In the genomic region with DNA sequence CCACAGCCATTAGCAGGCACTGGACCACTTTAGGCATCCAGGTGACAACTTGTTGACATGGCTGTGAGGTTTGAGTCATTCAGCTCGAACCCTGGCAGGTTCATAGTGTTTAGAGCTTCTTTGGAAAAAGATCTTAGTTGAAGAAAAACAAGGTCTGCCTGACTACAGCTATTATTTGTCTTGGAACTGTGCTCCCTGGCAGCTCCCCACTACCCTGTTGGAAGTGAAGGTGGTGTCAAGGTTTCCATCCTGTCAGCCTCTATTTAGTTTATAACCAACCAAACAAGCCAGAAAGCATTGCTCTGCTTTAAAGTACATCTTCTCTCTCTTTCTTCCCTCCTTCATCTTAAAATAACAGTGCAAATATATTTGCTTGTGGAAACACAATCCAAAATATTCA, we compare ENCODE assay signal across 20 cellular contexts. TPM values are rescaled to one million over a fixed set of nuclear protein-coding genes. Genes with fewer than 3 reads are reported as not detected.
DNase-seq lines count a peak whose midpoint lies in the region; ATAC-seq and TF ChIP-seq lines count a peak whose summit lies in the region.
"Had no signal": no experiment of that assay in that cellular context is flagged by ENCODE, and none has a peak within 500 bp of the region (broad histone marks: within the 10 kb centered on the region; RNA-seq: fewer than 3 reads in every experiment).

No MANE protein-coding gene starts in this region.

- peak overlapping the region; percentile 59 to 91 (median 89) for H3K27ac Mint-ChIP-seq in CD4-positive, alpha-beta memory T cell
- peak overlapping the region; percentile 93 for H3K27ac Mint-ChIP-seq in central memory CD8-positive, alpha-beta T cell (ENCODE audit: low read depth)
- peak overlapping the region; percentile 25 for H3K27ac Mint-ChIP-seq in memory B cell
- H3K27ac Mint-ChIP-seq: T-helper 1 cell treated with Interleukin-12 subunit alpha and Interleukin-12 subunit beta and Interleukin-4 antibody, amounts not matched to agents 30 μg/mL and 1 μg/mL, for 36 hours had no signal

- H4K91ac ChIP-seq in mesenchymal stem cell (ENCODE audit: low read length) = no peak overlapping the region

- peaks cover 23% of the 10 kb centered on the region for H3K36me3 ChIP-seq in CD4-positive, alpha-beta memory T cell (ENCODE audit: insufficient read depth, low read length)
- H3K36me3 ChIP-seq in PC-3 (ENCODE audit: low read depth, low read length) (no peaks in the 10 kb centered on the region), mesenchymal stem cell (ENCODE audit: control insufficient read depth in 1 of 2, insufficient read depth in 2 of 2, low read depth in 1 of 2, low read length in 2 of 2) (peaks cover 0 to 6% of the 10 kb centered on the region in 2 experiments)
- H3K36me3 ChIP-seq: transverse colon had no signal

- H2BK12ac ChIP-seq in mesenchymal stem cell (ENCODE audit: low read length in 2 of 2) = no peak overlapping the region

- intact Hi-C loops in CD4-positive, alpha-beta memory T cell (cut with micrococcal nuclease) = no loop called here
- intact Hi-C loops in PC-3 (cut with micrococcal nuclease) = no loop called here

- POLR2A ChIA-PET in CD4-positive, alpha-beta memory T cell (lab: Charles Lee; ENCODE audit: partially characterized antibody) = no interaction called here
- POLR2A ChIA-PET in PC-3 (lab: Charles Lee; ENCODE audit: unreplicated experiment) = no interaction called here

- no peak for DNase-seq in CD4-positive, alpha-beta memory T cell
- DNase-seq in PC-3 (no peak), memory B cell (ENCODE audit: low spot score in 2 of 2) (no peak), GM19240 (ENCODE audit: insufficient read length, low spot score) (no peak), NCI-H1694 treated with DMSO at 0.1 percent for 48 hours (lab: John Stamatoyannopoulos, UW) (no peak), mesenchymal stem cell (no peak)
- DNase-seq in central memory CD8-positive, alpha-beta T cell (ENCODE audit: low spot score in 2 of 2) = no peak
- DNase-seq: activated CD4-positive, alpha-beta T cell treated with anti-CD3 and anti-CD28 coated beads, Interleukin-2, amount 50 U/mL, for 1 hour; DMS79 treated with DMSO at 0.1 percent for 48 hours; glutamatergic neuron; KBM-7; midbrain; NCI-H187; NCI-H82; SIG-M5; stimulated activated CD4-positive, alpha-beta T cell treated with anti-CD3 and anti-CD28 coated beads, Interleukin-2, amount 100 ng/mL, for 24 hours; stimulated activated naive CD4-positive, alpha-beta T cell treated with Interleukin-2 at 50 U/mL for 16 hours; transverse colon; WERI-Rb-1 had no signal

- H3K4me3 ChIP-seq in CD4-positive, alpha-beta memory T cell (ENCODE audit: low read length in 2 of 2) = no peak overlapping the region
- no peak overlapping the region for H3K4me3 ChIP-seq in PC-3 (ENCODE audit: low read length)
- no peak overlapping the region for H3K4me3 ChIP-seq in mesenchymal stem cell (ENCODE audit: insufficient read depth in 1 of 2, low read depth in 1 of 2, low read length in 2 of 2)
- H3K4me3 ChIP-seq: transverse colon had no signal

- H2AFZ ChIP-seq in PC-3 (ENCODE audit: low read length) (no peak overlapping the region), mesenchymal stem cell (ENCODE audit: low read depth, low read length) (no peak overlapping the region)

- H3K27ac ChIP-seq in CD4-positive, alpha-beta memory T cell (ENCODE audit: low read depth, low read length) = no peak overlapping the region
- no peak overlapping the region for H3K27ac ChIP-seq in PC-3 (ENCODE audit: low read length)
- H3K27ac ChIP-seq in mesenchymal stem cell (ENCODE audit: low read length, poor library complexity, severe bottlenecking) = no peak overlapping the region
- H3K27ac ChIP-seq: transverse colon, WERI-Rb-1 had no signal

- H3K27me3 Mint-ChIP-seq in CD4-positive, alpha-beta memory T cell = no peaks in the 10 kb centered on the region
- no peaks in the 10 kb centered on the region for H3K27me3 Mint-ChIP-seq in central memory CD8-positive, alpha-beta T cell
- no peaks in the 10 kb centered on the region for H3K27me3 Mint-ChIP-seq in memory B cell

- no peak overlapping the region for H4K8ac ChIP-seq in mesenchymal stem cell (ENCODE audit: low read length)

- H4K20me1 ChIP-seq in PC-3 (ENCODE audit: low read length) = no peaks in the 10 kb centered on the region

- H3K23ac ChIP-seq in mesenchymal stem cell (ENCODE audit: low read length in 2 of 2) = no peak overlapping the region

- no peak for TF ChIP-seq CTCF in PC-3 (conservative IDR thresholded peaks at IDR 0.05; ENCODE audit: low read depth, low read length)

- H2AK5ac ChIP-seq in mesenchymal stem cell (ENCODE audit: low read length, severe bottlenecking) = no peak overlapping the region

- no peaks in the 10 kb centered on the region for H3K9me2 ChIP-seq in PC-3 (replicated peaks; ENCODE audit: low read length)

- CTCF ChIA-PET in CD4-positive, alpha-beta memory T cell (lab: Charles Lee; ENCODE audit: partially characterized antibody) = interaction anchor here (1.3 kb wide), 1 partner anchor 9 kb away, joined by 3 read pairs; no protein-coding TSS in a partner anchor
- CTCF ChIA-PET in PC-3 (lab: Charles Lee) = no interaction called here

- 67% methylated on average over 1 of the region's 1 CpG for WGBS in mesenchymal stem cell

- peaks cover 65 to 68% of the 10 kb centered on the region in 2 donors for H3K36me3 Mint-ChIP-seq in CD4-positive, alpha-beta memory T cell
- peaks cover 12% of the 10 kb centered on the region for H3K36me3 Mint-ChIP-seq in central memory CD8-positive, alpha-beta T cell (ENCODE audit: insufficient read depth)
- H3K36me3 Mint-ChIP-seq in memory B cell = peaks cover 35% of the 10 kb centered on the region

- H3K4me2 ChIP-seq in PC-3 (ENCODE audit: low read length) (no peak overlapping the region), mesenchymal stem cell (ENCODE audit: low read length, poor library complexity, severe bottlenecking) (no peak overlapping the region)

- no peaks in the 10 kb centered on the region for H3K9me3 ChIP-seq in CD4-positive, alpha-beta memory T cell (ENCODE audit: control insufficient read depth in 1 of 2, low read length in 2 of 2)
- H3K9me3 ChIP-seq in PC-3 (ENCODE audit: low read length) (no peaks in the 10 kb centered on the region), mesenchymal stem cell (ENCODE audit: control insufficient read depth, low read length) (no peaks in the 10 kb centered on the region)
- H3K9me3 ChIP-seq: transverse colon had no signal

- no TSS peak for BruUV-seq in PC-3 (replicated peaks; lab: Mats Ljungman, UMichigan)

- no peak overlapping the region for H3K4ac ChIP-seq in mesenchymal stem cell (ENCODE audit: low read depth in 1 of 2, low read length in 2 of 2)

- H3K79me2 ChIP-seq in PC-3 (ENCODE audit: low read length) = no peaks in the 10 kb centered on the region

- peaks cover 34 to 70% (median 50%) of the 10 kb centered on the region in 4 donors for H3K4me1 Mint-ChIP-seq in CD4-positive, alpha-beta memory T cell
- peaks cover 38% of the 10 kb centered on the region for H3K4me1 Mint-ChIP-seq in central memory CD8-positive, alpha-beta T cell
- peaks cover 3% of the 10 kb centered on the region for H3K4me1 Mint-ChIP-seq in memory B cell

- no peaks in the 10 kb centered on the region for H3K27me3 ChIP-seq in CD4-positive, alpha-beta memory T cell (ENCODE audit: insufficient read depth, low read length)
- H3K27me3 ChIP-seq in PC-3 (ENCODE audit: low read length) (no peaks in the 10 kb centered on the region), mesenchymal stem cell (ENCODE audit: control insufficient read depth in 1 of 2, insufficient read depth in 1 of 2, low read length in 2 of 2) (no peaks in the 10 kb centered on the region)
- H3K27me3 ChIP-seq: transverse colon had no signal

- H3K14ac ChIP-seq in mesenchymal stem cell (ENCODE audit: low read length in 2 of 2) = no peak overlapping the region

- no peak overlapping the region for H3K9ac ChIP-seq in PC-3 (ENCODE audit: low read length)
- H3K9ac ChIP-seq in mesenchymal stem cell (ENCODE audit: low read length) = no peak overlapping the region

- H3K9me3 Mint-ChIP-seq in CD4-positive, alpha-beta memory T cell = no peaks in the 10 kb centered on the region
- H3K9me3 Mint-ChIP-seq in central memory CD8-positive, alpha-beta T cell = no peaks in the 10 kb centered on the region
- H3K9me3 Mint-ChIP-seq in memory B cell = no peaks in the 10 kb centered on the region
- H3K9me3 Mint-ChIP-seq: T-helper 1 cell treated with Interleukin-12 subunit alpha and Interleukin-12 subunit beta and Interleukin-4 antibody, amounts not matched to agents 30 μg/mL and 1 μg/mL, for 36 hours had no signal

- H3F3A ChIP-seq in PC-3 (ENCODE audit: low read length, unreplicated experiment) = no peaks in the 10 kb centered on the region

- H3K4me3 Mint-ChIP-seq in CD4-positive, alpha-beta memory T cell = no peak overlapping the region
- no peak overlapping the region for H3K4me3 Mint-ChIP-seq in central memory CD8-positive, alpha-beta T cell
- H3K4me3 Mint-ChIP-seq in memory B cell = no peak overlapping the region
- H3K4me3 Mint-ChIP-seq: T-helper 1 cell treated with Interleukin-12 subunit alpha and Interleukin-12 subunit beta and Interleukin-4 antibody, amounts not matched to agents 30 μg/mL and 1 μg/mL, for 36 hours had no signal

- no peak overlapping the region for H2BK15ac ChIP-seq in mesenchymal stem cell (ENCODE audit: low read depth, poor library complexity, severe bottlenecking)

- ATAC-seq in PC-3 (0 out of 2 replicates have a peak, but pooled peaks have one; percentile 20), memory B cell (ENCODE audit: low read depth) (no peak)
- ATAC-seq in central memory CD8-positive, alpha-beta T cell (replicated peaks; ENCODE audit: extremely low read depth, poor library complexity, severe bottlenecking) = no peak

- H3K4me1 ChIP-seq in CD4-positive, alpha-beta memory T cell (ENCODE audit: insufficient read depth, low read length) = peaks cover 35% of the 10 kb centered on the region
- H3K4me1 ChIP-seq in PC-3 (ENCODE audit: insufficient read depth, low read length) (no peaks in the 10 kb centered on the region), mesenchymal stem cell (ENCODE audit: control insufficient read depth, insufficient read depth, low read depth, low read length) (peaks cover 5% of the 10 kb centered on the region)
- H3K4me1 ChIP-seq: transverse colon had no signal

- H2BK5ac ChIP-seq in mesenchymal stem cell (ENCODE audit: low read depth, low read length, poor library complexity, severe bottlenecking) = no peak overlapping the region

- H2BK120ac ChIP-seq in mesenchymal stem cell (ENCODE audit: low read depth, low read length) = no peak overlapping the region

- no peak overlapping the region for H3K18ac ChIP-seq in mesenchymal stem cell (ENCODE audit: low read depth in 1 of 2, low read length in 2 of 2)

- no peaks in the 10 kb centered on the region for H3K79me1 ChIP-seq in mesenchymal stem cell (replicated peaks; ENCODE audit: low read length, poor library complexity, severe bottlenecking)

RNA-seq across cellular contexts. Expression of a gene that starts 56.8 kb away (rescaled TPM):
- total RNA-seq in CD4-positive, alpha-beta memory T cell = 10 to 100 TPM; 81.3 to 85.9 TPM
- 10 to 100 TPM in 1 of 2 donors, 1 to 10 TPM in 1; 4.3 to 11.5 TPM for polyA plus RNA-seq in CD4-positive, alpha-beta memory T cell
- total RNA-seq in PC-3 (2014; rRNA removed) = 10.9 and 11.9 TPM in 2 replicates
- 6.0 TPM for polyA plus RNA-seq in mesenchymal stem cell (2013, experiment 1 of 2)
- 5.4 TPM for polyA plus RNA-seq in mesenchymal stem cell (2013, experiment 2 of 2)

Comparison
In these comparisons a context has a peak if more than half of its experiments do, and no peak if none do; other contexts are left out.
1. H3K27ac Mint-ChIP-seq: peak in every context shown above with its lines; median percentile 93 in central memory CD8-positive, alpha-beta T cell; 89 in CD4-positive, alpha-beta memory T cell; 25 in memory B cell.